Comparison of ENCODE assay signal across 14 cellular contexts in the genomic region with DNA sequence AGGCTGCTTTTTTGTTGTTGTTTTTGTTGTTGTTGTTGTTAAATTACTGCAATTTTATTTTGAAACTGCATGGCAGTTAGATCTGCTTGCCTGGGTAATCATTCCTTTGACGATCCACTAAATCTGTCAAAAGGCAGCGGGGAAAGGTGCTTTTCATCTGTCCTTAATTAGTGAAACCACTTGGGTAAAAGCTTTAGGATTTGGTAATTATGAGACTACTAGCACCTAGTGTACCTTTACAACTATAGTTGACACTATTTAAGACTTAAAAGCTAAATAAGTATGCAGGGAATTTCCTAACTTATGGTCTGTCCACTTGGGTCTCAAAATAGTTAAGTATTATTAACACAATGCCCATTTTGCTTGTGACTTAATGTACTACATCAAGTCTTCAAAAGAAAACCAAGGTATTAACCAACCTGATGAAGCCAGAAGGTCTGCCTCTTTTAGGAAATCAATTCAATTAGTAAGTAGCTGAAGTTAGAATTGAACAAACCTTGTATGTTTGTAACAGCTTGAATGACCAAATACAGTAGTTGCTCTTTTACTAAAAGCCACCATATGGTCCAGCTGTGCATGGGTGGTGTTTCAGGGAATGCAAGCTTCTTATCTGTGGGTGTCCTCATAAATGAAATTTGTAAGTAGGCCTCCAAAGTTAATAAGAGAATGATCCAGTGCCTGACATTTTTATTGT. TPM values are rescaled to one million over a fixed set of nuclear protein-coding genes. Genes with fewer than 3 reads are reported as not detected.
DNase-seq lines count a peak whose midpoint lies in the region; ATAC-seq, FAIRE-seq and TF ChIP-seq lines count a peak whose summit lies in the region.
"Had no signal": no experiment of that assay in that cellular context is flagged by ENCODE, and none has a peak within 500 bp of the region (broad histone marks: within the 10 kb centered on the region; RNA-seq: fewer than 3 reads in every experiment).

No MANE protein-coding gene starts in this region.

- TF ChIP-seq POLR2A in erythroblast (IDR thresholded peaks at IDR 0.05; ENCODE audit: low read length): no peak

- peak overlapping the region in 1 of 2 donors; percentile 92 for H3K27ac Mint-ChIP-seq in activated naive CD4-positive, alpha-beta T cell treated with anti-CD3 and anti-CD28 coated beads, Interleukin-2, amount 50 U/mL, for 72 hours
- no peak overlapping the region for H3K27ac Mint-ChIP-seq in activated naive CD4-positive, alpha-beta T cell treated with anti-CD3 and anti-CD28 coated beads, Interleukin-2, amount 10 ng/mL, durations not matched to agents 7 days and 5 days
- H3K27ac Mint-ChIP-seq in stimulated activated naive CD8-positive, alpha-beta T cell treated with anti-CD3 and anti-CD28 coated beads, Interleukin-15, amount 100 ng/mL, for 72 hours: no peak overlapping the region
- H3K27ac Mint-ChIP-seq: brain had no signal

- peaks cover 0 to 47% of the 10 kb centered on the region in 2 donors for H3K36me3 Mint-ChIP-seq in activated naive CD4-positive, alpha-beta T cell treated with anti-CD3 and anti-CD28 coated beads, Interleukin-2, amount 50 U/mL, for 72 hours
- peaks cover 18% of the 10 kb centered on the region for H3K36me3 Mint-ChIP-seq in activated naive CD4-positive, alpha-beta T cell treated with anti-CD3 and anti-CD28 coated beads, Interleukin-2, amount 10 ng/mL, durations not matched to agents 7 days and 5 days

- intact Hi-C loops in pancreas (cut with DNase I): no loop called here

- FAIRE-seq in pancreas (lab: Jason Lieb, UNC): no peak

- H3K4me1 Mint-ChIP-seq in activated naive CD4-positive, alpha-beta T cell treated with anti-CD3 and anti-CD28 coated beads, Interleukin-2, amount 10 ng/mL, durations not matched to agents 7 days and 5 days: no peaks in the 10 kb centered on the region
- H3K4me1 Mint-ChIP-seq in stimulated activated naive CD8-positive, alpha-beta T cell treated with anti-CD3 and anti-CD28 coated beads, Interleukin-15, amount 100 ng/mL, for 72 hours: peaks cover 16% of the 10 kb centered on the region

- H3K27me3 ChIP-seq in pancreas: no peaks in the 10 kb centered on the region
- H3K27me3 ChIP-seq: foreskin keratinocyte had no signal

- CTCF ChIA-PET in activated naive CD4-positive, alpha-beta T cell treated with anti-CD3 and anti-CD28 coated beads, Interleukin-2, amount 10 ng/mL, durations not matched to agents 7 days and 5 days (lab: Charles Lee): interaction anchor here (1.7 kb wide), 1 partner anchor 13 kb away, joined by 6 read pairs; no protein-coding TSS in a partner anchor

- H3K9me3 ChIP-seq in pancreas: no peaks in the 10 kb centered on the region

- no peak overlapping the region for H3K27ac ChIP-seq in pancreas
- H3K27ac ChIP-seq: foreskin keratinocyte had no signal

- no peak for DNase-seq in activated naive CD4-positive, alpha-beta T cell treated with anti-CD3 and anti-CD28 coated beads, Interleukin-2, amount 50 U/mL, for 72 hours (ENCODE audit: low spot score in 2 of 2)
- DNase-seq in activated naive CD4-positive, alpha-beta T cell treated with anti-CD3 and anti-CD28 coated beads, Interleukin-2, amount 10 ng/mL, durations not matched to agents 7 days and 5 days: no peak
- DNase-seq in stimulated activated naive CD8-positive, alpha-beta T cell treated with anti-CD3 and anti-CD28 coated beads, Interleukin-15, amount 100 ng/mL, for 72 hours: no peak
- DNase-seq in pancreas (no peak), erythroblast (lab: John Stamatoyannopoulos, UW) (no peak), NCI-H345 treated with DMSO at 0.1 percent for 48 hours (lab: John Stamatoyannopoulos, UW; ENCODE audit: unreplicated experiment) (no peak)
- DNase-seq: activated CD4-positive, alpha-beta T cell treated with anti-CD3 and anti-CD28 coated beads, Interleukin-2, amount 50 U/mL, for 4 hours; activated gamma-delta T cell treated with Interleukin-2 at 50 U/mL for 16 hours; Calu3; foreskin keratinocyte; stimulated activated CD4-positive, alpha-beta T cell treated with anti-CD3 and anti-CD28 coated beads, Interleukin-1b, Interleukin-23, amount 100 ng/mL, for 48 hours had no signal

- no peaks in the 10 kb centered on the region for H3K9me3 Mint-ChIP-seq in activated naive CD4-positive, alpha-beta T cell treated with anti-CD3 and anti-CD28 coated beads, Interleukin-2, amount 50 U/mL, for 72 hours
- H3K9me3 Mint-ChIP-seq in activated naive CD4-positive, alpha-beta T cell treated with anti-CD3 and anti-CD28 coated beads, Interleukin-2, amount 10 ng/mL, durations not matched to agents 7 days and 5 days: no peaks in the 10 kb centered on the region
- H3K9me3 Mint-ChIP-seq in stimulated activated naive CD8-positive, alpha-beta T cell treated with anti-CD3 and anti-CD28 coated beads, Interleukin-15, amount 100 ng/mL, for 72 hours: no peaks in the 10 kb centered on the region
- H3K9me3 Mint-ChIP-seq: brain had no signal

- WGBS in pancreas, 2 donors: 96% methylated on average over 2 of the region's 2 CpGs

- peaks cover 0 to 3% (median 0%) of the 10 kb centered on the region in 3 donors for H3K36me3 ChIP-seq in pancreas

- H3K27me3 Mint-ChIP-seq in activated naive CD4-positive, alpha-beta T cell treated with anti-CD3 and anti-CD28 coated beads, Interleukin-2, amount 10 ng/mL, durations not matched to agents 7 days and 5 days: no peaks in the 10 kb centered on the region
- no peaks in the 10 kb centered on the region for H3K27me3 Mint-ChIP-seq in stimulated activated naive CD8-positive, alpha-beta T cell treated with anti-CD3 and anti-CD28 coated beads, Interleukin-15, amount 100 ng/mL, for 72 hours
- H3K27me3 Mint-ChIP-seq: brain had no signal

- no peak overlapping the region for H3K4me3 ChIP-seq in pancreas

- ATAC-seq in activated naive CD4-positive, alpha-beta T cell treated with anti-CD3 and anti-CD28 coated beads, Interleukin-2, amount 50 U/mL, for 72 hours: peak; percentile 34 to 76
- ATAC-seq in GM21381 (IDR thresholded peaks at IDR 0.05; ENCODE audit: unreplicated experiment) (peak; percentile 50), HG03039 (IDR thresholded peaks at IDR 0.05; ENCODE audit: unreplicated experiment) (peak; percentile 81), pancreas (no peak)
- ATAC-seq in stimulated activated naive CD8-positive, alpha-beta T cell treated with anti-CD3 and anti-CD28 coated beads, Interleukin-15, amount 100 ng/mL, for 72 hours: peak; percentile 38
- ATAC-seq: foreskin keratinocyte had no signal

- no peaks in the 10 kb centered on the region for H3K4me1 ChIP-seq in pancreas
- H3K4me1 ChIP-seq: foreskin keratinocyte had no signal

- no peak overlapping the region for H3K4me3 Mint-ChIP-seq in activated naive CD4-positive, alpha-beta T cell treated with anti-CD3 and anti-CD28 coated beads, Interleukin-2, amount 10 ng/mL, durations not matched to agents 7 days and 5 days
- H3K4me3 Mint-ChIP-seq in stimulated activated naive CD8-positive, alpha-beta T cell treated with anti-CD3 and anti-CD28 coated beads, Interleukin-15, amount 100 ng/mL, for 72 hours: no peak overlapping the region
- H3K4me3 Mint-ChIP-seq: brain had no signal

- TF ChIP-seq CTCF in pancreas (IDR thresholded peaks at IDR 0.05): no peak

RNA-seq across cellular contexts. Expression of a gene that starts 44.8 kb away (rescaled TPM):
- total RNA-seq in activated naive CD4-positive, alpha-beta T cell treated with anti-CD3 and anti-CD28 coated beads, Interleukin-2, amount 50 U/mL, for 72 hours: 10 to 100 TPM; 45.2 to 63.9 TPM
- 10 to 100 TPM in 3 of 6 donors, 1 to 10 TPM in 3; 8.4 to 23.4 (median 10.5) TPM for total RNA-seq in pancreas
- polyA plus RNA-seq in pancreas: 10 to 100 TPM in 1 of 2 donors, 1 to 10 TPM in 1; 7.2 to 13.4 TPM

Comparison
In these comparisons a context has a peak if more than half of its experiments do, and no peak if none do; other contexts are left out.
1. ATAC-seq: peak in activated naive CD4-positive, alpha-beta T cell treated with anti-CD3 and anti-CD28 coated beads, Interleukin-2, amount 50 U/mL, for 72 hours (2 of 2), GM21381 (single experiment), HG03039 (single experiment) and stimulated activated naive CD8-positive, alpha-beta T cell treated with anti-CD3 and anti-CD28 coated beads, Interleukin-15, amount 100 ng/mL, for 72 hours (single experiment); none in pancreas (0 of 4).